ENCODE assay signal across 10 cellular contexts in the genomic region with DNA sequence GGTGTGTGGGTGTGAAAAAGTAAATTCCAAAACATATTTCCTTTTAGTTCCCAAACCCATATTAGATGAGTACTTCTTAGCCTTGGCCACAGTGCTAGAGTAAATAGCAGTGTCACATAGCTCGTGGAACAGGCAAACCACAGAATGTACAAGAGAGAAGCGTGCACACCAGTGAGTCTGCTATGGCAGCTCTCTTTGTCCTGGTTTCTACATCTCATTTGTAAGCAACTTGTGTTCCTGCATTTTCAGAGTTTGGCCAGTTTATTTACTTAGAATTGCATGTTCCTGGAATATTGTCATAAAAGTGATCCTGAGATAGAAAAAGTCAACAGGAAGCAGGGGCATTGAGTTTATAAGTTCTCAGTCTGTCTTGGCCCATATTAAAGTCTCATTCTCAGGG.
DNase-seq lines count a peak whose midpoint lies in the region; ATAC-seq and TF ChIP-seq lines count a peak whose summit lies in the region.
"Had no signal": no experiment of that assay in that cellular context is flagged by ENCODE, and none has a peak within 500 bp of the region (broad histone marks: within the 10 kb centered on the region; RNA-seq: fewer than 3 reads in every experiment).

No MANE protein-coding gene starts in this region.

- H3K9me3 Mint-ChIP-seq in stimulated activated effector memory CD8-positive, alpha-beta T cell treated with anti-CD3 and anti-CD28 coated beads, Interleukin-12 subunit alpha, Interleukin-12 subunit beta, amount 100 ng/mL, for 72 hours = no peaks in the 10 kb centered on the region

- ATAC-seq in left colon (peak; percentile 20), foreskin keratinocyte (no peak)
- no peak for ATAC-seq in stimulated activated effector memory CD8-positive, alpha-beta T cell treated with anti-CD3 and anti-CD28 coated beads, Interleukin-12 subunit alpha, Interleukin-12 subunit beta, amount 100 ng/mL, for 72 hours

- no peak overlapping the region for H3K4me3 Mint-ChIP-seq in stimulated activated effector memory CD8-positive, alpha-beta T cell treated with anti-CD3 and anti-CD28 coated beads, Interleukin-12 subunit alpha, Interleukin-12 subunit beta, amount 100 ng/mL, for 72 hours

- peak overlapping the region; percentile 50 for H3K27ac Mint-ChIP-seq in stimulated activated effector memory CD8-positive, alpha-beta T cell treated with anti-CD3 and anti-CD28 coated beads, Interleukin-12 subunit alpha, Interleukin-12 subunit beta, amount 100 ng/mL, for 72 hours

- H3K4me1 ChIP-seq in foreskin keratinocyte = peaks cover 22% of the 10 kb centered on the region

- DNase-seq in NCI-H1092 treated with DMSO at 0.1 percent for 48 hours (lab: John Stamatoyannopoulos, UW) = peak; percentile 17
- DNase-seq in NCI-H1092 (lab: John Stamatoyannopoulos, UW) = no peak
- no peak for DNase-seq in left colon
- no peak for DNase-seq in stimulated activated effector memory CD8-positive, alpha-beta T cell treated with anti-CD3 and anti-CD28 coated beads, Interleukin-12 subunit alpha, Interleukin-12 subunit beta, amount 100 ng/mL, for 72 hours (ENCODE audit: low spot score in 2 of 2)
- no peak for DNase-seq in foreskin keratinocyte
- DNase-seq in hepatic stellate cell (ENCODE audit: low spot score) = no peak
- no peak for DNase-seq in AML-193 (lab: John Stamatoyannopoulos, UW)
- DNase-seq: NCI-H2107, SW 1271 had no signal

- H3K27ac ChIP-seq in VCaP (peak overlapping the region; percentile 96), foreskin keratinocyte (no peak overlapping the region)

- TF ChIP-seq CTCF in VCaP (conservative IDR thresholded peaks at IDR 0.05) (no peak), foreskin keratinocyte (conservative IDR thresholded peaks at IDR 0.05) (no peak)

- no peaks in the 10 kb centered on the region for H3K27me3 ChIP-seq in foreskin keratinocyte

- H3K4me1 Mint-ChIP-seq in stimulated activated effector memory CD8-positive, alpha-beta T cell treated with anti-CD3 and anti-CD28 coated beads, Interleukin-12 subunit alpha, Interleukin-12 subunit beta, amount 100 ng/mL, for 72 hours = peaks cover 95% of the 10 kb centered on the region

- peaks cover 9% of the 10 kb centered on the region for H3K36me3 Mint-ChIP-seq in stimulated activated effector memory CD8-positive, alpha-beta T cell treated with anti-CD3 and anti-CD28 coated beads, Interleukin-12 subunit alpha, Interleukin-12 subunit beta, amount 100 ng/mL, for 72 hours

- intact Hi-C loops in left colon (cut with DNase I, micrococcal nuclease) = loop anchor here in 1 of 2 donors (10.0 kb wide), 1 partner anchor 119 kb away; no protein-coding TSS in a partner anchor
